In the genomic region with DNA sequence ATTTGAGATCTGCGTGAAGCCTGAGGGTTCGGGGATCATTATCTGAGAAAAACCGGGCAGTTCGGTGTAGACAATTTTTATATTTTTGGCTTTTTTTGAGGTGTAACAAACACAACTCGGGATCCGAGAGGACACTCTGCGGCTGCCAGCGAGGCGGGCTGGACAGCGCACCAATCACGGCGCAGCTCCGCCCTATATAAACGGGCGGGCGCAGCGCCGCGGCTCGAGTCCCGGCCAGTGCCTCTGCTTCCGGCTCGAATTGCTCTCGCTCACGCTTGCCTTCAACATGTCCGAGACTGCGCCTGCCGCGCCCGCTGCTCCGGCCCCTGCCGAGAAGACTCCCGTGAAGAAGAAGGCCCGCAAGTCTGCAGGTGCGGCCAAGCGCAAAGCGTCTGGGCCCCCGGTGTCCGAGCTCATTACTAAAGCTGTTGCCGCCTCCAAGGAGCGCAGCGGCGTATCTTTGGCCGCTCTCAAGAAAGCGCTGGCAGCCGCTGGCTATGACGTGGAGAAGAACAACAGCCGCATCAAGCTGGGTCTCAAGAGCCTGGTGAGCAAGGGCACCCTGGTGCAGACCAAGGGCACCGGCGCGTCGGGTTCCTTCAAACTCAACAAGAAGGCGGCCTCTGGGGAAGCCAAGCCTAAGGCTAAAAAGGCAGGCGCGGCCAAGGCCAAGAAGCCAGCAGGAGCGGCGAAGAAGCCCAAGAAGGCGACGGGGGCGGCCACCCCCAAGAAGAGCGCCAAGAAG, we compare ENCODE assay signal across 8 cellular contexts.
A peak's percentile ranks its signal among the peaks of the same experiment; 100 is the strongest.
DNase-seq lines count a peak whose midpoint lies in the region; ATAC-seq and TF ChIP-seq lines count a peak whose summit lies in the region.

No MANE protein-coding gene starts in this region.

- peaks cover 39% of the 10 kb centered on the region for H3F3A ChIP-seq in SU-DHL-6 (ENCODE audit: insufficient read depth)

- H3K79me2 ChIP-seq in SU-DHL-6 (ENCODE audit: insufficient read depth, low read length) (no peaks in the 10 kb centered on the region), trophoblast cell (ENCODE audit: control insufficient read depth, insufficient read depth, low read length, poor library complexity) (peaks cover 6% of the 10 kb centered on the region)

- peak overlapping the region; percentile 83 for H3K4me3 ChIP-seq in GM08714 (ENCODE audit: low read length)
- H3K4me3 ChIP-seq in SU-DHL-6 (ENCODE audit: insufficient read depth, low read length, poor library complexity, severe bottlenecking): peak overlapping the region; percentile 63
- peak overlapping the region; percentile 93 for H3K4me3 ChIP-seq in adipocyte (ENCODE audit: low read length)
- peak overlapping the region; percentile 82 for H3K4me3 ChIP-seq in trophoblast cell (ENCODE audit: low read depth, low read length)
- peak overlapping the region; percentile 61 to 91 (median 86) for H3K4me3 ChIP-seq in tibial nerve

- H2BK12ac ChIP-seq in trophoblast cell (ENCODE audit: low read length): no peak overlapping the region

- peak overlapping the region; percentile 20 for H4K91ac ChIP-seq in trophoblast cell (ENCODE audit: low read depth, low read length)

- peak; percentile 44 for DNase-seq in NCI-H1048 (lab: John Stamatoyannopoulos, UW)
- peak; percentile 93 for DNase-seq in adipocyte (ENCODE audit: low read depth)
- DNase-seq in cardiac septum (ENCODE audit: low spot score): peak; percentile 97
- DNase-seq in trophoblast cell: peak; percentile 85 to 90
- peak; percentile 85 to 90 for DNase-seq in tibial nerve (ENCODE audit: low spot score in 2 of 2)

- peak overlapping the region; percentile 96 for H3K27ac ChIP-seq in SU-DHL-6 (ENCODE audit: low read depth, low read length)
- H3K27ac ChIP-seq in trophoblast cell (ENCODE audit: low read depth, low read length): peak overlapping the region; percentile 86
- peak overlapping the region; percentile 70 to 97 (median 96) for H3K27ac ChIP-seq in tibial nerve

- no CpG with 5 or more reads among the region's 61 CpGs for WGBS in trophoblast cell (ENCODE audit: extremely low coverage, insufficient coverage, insufficient read length)
- 0 to 1% methylated on average over 45 to 60 of the region's 61 CpGs for WGBS in tibial nerve, 2 donors

- peak overlapping the region; percentile 35 for H2BK5ac ChIP-seq in trophoblast cell (ENCODE audit: low read depth, low read length, poor library complexity)

- no peak overlapping the region for H2BK120ac ChIP-seq in trophoblast cell (ENCODE audit: insufficient read depth, low read length, poor library complexity)

- H3K4me1 ChIP-seq in adipocyte (ENCODE audit: control insufficient read depth, insufficient read depth, low read length) (peaks cover 32% of the 10 kb centered on the region), trophoblast cell (ENCODE audit: control insufficient read depth in 1 of 2, insufficient read depth in 2 of 2, low read length in 2 of 2) (peaks cover 0 to 3% of the 10 kb centered on the region in 2 experiments), tibial nerve (peaks cover 0 to 26% (median 6%) of the 10 kb centered on the region in 4 donors)

- no peak overlapping the region for H4K8ac ChIP-seq in trophoblast cell (ENCODE audit: low read depth, low read length)

- H4K12ac ChIP-seq in trophoblast cell (ENCODE audit: low read depth, low read length): no peak overlapping the region

- peak overlapping the region; percentile 79 for H2AFZ ChIP-seq in SU-DHL-6 (ENCODE audit: low read depth, low read length, severe bottlenecking)
- H2AFZ ChIP-seq in trophoblast cell (ENCODE audit: insufficient read depth, low read length, poor library complexity): no peak overlapping the region

- H3K36me3 ChIP-seq in SU-DHL-6 (ENCODE audit: low read length): no peaks in the 10 kb centered on the region
- H3K36me3 ChIP-seq in adipocyte (ENCODE audit: control insufficient read depth, insufficient read depth, low read length, severe bottlenecking): no peaks in the 10 kb centered on the region
- no peaks in the 10 kb centered on the region for H3K36me3 ChIP-seq in trophoblast cell (ENCODE audit: control insufficient read depth in 1 of 2, insufficient read depth in 2 of 2, low read length in 2 of 2)
- no peaks in the 10 kb centered on the region for H3K36me3 ChIP-seq in tibial nerve

- H3K9me3 ChIP-seq in SU-DHL-6 (ENCODE audit: insufficient read depth, low read length) (no peaks in the 10 kb centered on the region), adipocyte (ENCODE audit: control insufficient read depth, low read length) (no peaks in the 10 kb centered on the region), trophoblast cell (ENCODE audit: insufficient read depth, low read depth, low read length) (no peaks in the 10 kb centered on the region), tibial nerve (no peaks in the 10 kb centered on the region)

- no peak overlapping the region for H2AK5ac ChIP-seq in trophoblast cell (ENCODE audit: low read length)

- intact Hi-C loops in cardiac septum (cut with DNase I): loop anchor here (1.0 to 10.0 kb wide), 6 partner anchors 30 to 1681 kb away; a partner anchor contains a TSS

- H4K20me1 ChIP-seq in SU-DHL-6 (ENCODE audit: low read depth, low read length): no peaks in the 10 kb centered on the region

- peak overlapping the region; percentile 74 for H3K4me2 ChIP-seq in SU-DHL-6 (ENCODE audit: low read depth, low read length, poor library complexity, severe bottlenecking)
- peak overlapping the region; percentile 95 for H3K4me2 ChIP-seq in trophoblast cell (ENCODE audit: low read length)

- no peak overlapping the region for H3K23ac ChIP-seq in trophoblast cell (ENCODE audit: low read length)

- peak; percentile 36 for ATAC-seq in HG02571 (IDR thresholded peaks at IDR 0.05; ENCODE audit: unreplicated experiment)

- H3K79me1 ChIP-seq in trophoblast cell (ENCODE audit: low read length): peaks cover 12% of the 10 kb centered on the region

- H3K9me2 ChIP-seq in SU-DHL-6 (replicated peaks; ENCODE audit: insufficient read depth, low read length): no peaks in the 10 kb centered on the region

- peak overlapping the region; percentile 21 for H3K4ac ChIP-seq in trophoblast cell (ENCODE audit: low read depth, low read length)

- H3K14ac ChIP-seq in trophoblast cell (ENCODE audit: low read length): peak overlapping the region; percentile 36

- H3K27me3 ChIP-seq in SU-DHL-6 (ENCODE audit: low read length) (no peaks in the 10 kb centered on the region), adipocyte (replicated peaks; ENCODE audit: control insufficient read depth, insufficient read depth, low read length) (no peaks in the 10 kb centered on the region), trophoblast cell (ENCODE audit: insufficient read depth, low read length) (no peaks in the 10 kb centered on the region), tibial nerve (no peaks in the 10 kb centered on the region)

- TF ChIP-seq CTCF in SU-DHL-6 (IDR thresholded peaks at IDR 0.05; ENCODE audit: insufficient read depth, low read length, poor library complexity, severe bottlenecking): no peak
- peak in 2 of 5 experiments; percentile 26 to 53 for TF ChIP-seq CTCF in tibial nerve (IDR thresholded peaks at IDR 0.05)

- peak overlapping the region; percentile 36 for H3K18ac ChIP-seq in trophoblast cell (ENCODE audit: low read length)

- peak in 1 of 2 donors; percentile 100 for TF ChIP-seq EP300 in tibial nerve (IDR thresholded peaks at IDR 0.05)

- H3K9ac ChIP-seq in SU-DHL-6 (ENCODE audit: low read length) (peak overlapping the region; percentile 76), adipocyte (ENCODE audit: low read length) (peak overlapping the region; percentile 91), trophoblast cell (ENCODE audit: low read length) (peak overlapping the region; percentile 91)

- peak; percentile 98 to 99 for TF ChIP-seq POLR2A in tibial nerve (IDR thresholded peaks at IDR 0.05)

Comparison
In these comparisons a context has a peak if more than half of its experiments do, and no peak if none do; other contexts are left out.
1. Peak in every context shown above with its lines: DNase-seq, ATAC-seq, H3K4me3 ChIP-seq and H3K27ac ChIP-seq.
2. DNase-seq: peak in every context shown above with its lines; median percentile 97 in cardiac septum; 93 in adipocyte; 88 in trophoblast cell; 88 in tibial nerve; 44 in NCI-H1048.